Comparison of ENCODE assay signal across 8 cellular contexts in genomic region chrX:38862100-38862499, GRCh38.
"Had no signal": no experiment of that assay in that cellular context is flagged by ENCODE, and none has a peak within 500 bp of the region (broad histone marks: within the 10 kb centered on the region; RNA-seq: fewer than 3 reads in every experiment).

No MANE protein-coding gene starts in this region.

- FAIRE-seq: H1, H54, HepG2, HTR-8/SVneo had no signal

- ATAC-seq: GM23338, HepG2 had no signal

- DNase-seq: H9, HCEC 1CT, KG1 had no signal
